13 cellular contexts compared by ENCODE assay signal in genomic region chr9:121984726-121985402, GRCh38.
DNase-seq lines count a peak whose midpoint lies in the region; ATAC-seq and TF ChIP-seq lines count a peak whose summit lies in the region.
"Had no signal": no experiment of that assay in that cellular context is flagged by ENCODE, and none has a peak within 500 bp of the region (broad histone marks: within the 10 kb centered on the region; RNA-seq: fewer than 3 reads in every experiment).

No MANE protein-coding gene starts in this region.

- TF ChIP-seq CTCF in RWPE2 (IDR thresholded peaks at IDR 0.05; ENCODE audit: poor library complexity, severe bottlenecking) (no peak), fibroblast of lung (conservative IDR thresholded peaks at IDR 0.05 in 1 of 2, IDR thresholded peaks at IDR 0.05 in 1 of 2; ENCODE audit: low read depth in 1 of 2, low read length in 2 of 2) (no peak), upper lobe of right lung (IDR thresholded peaks at IDR 0.05) (no peak)

- no peaks in the 10 kb centered on the region for H3K4me1 Mint-ChIP-seq in T-cell
- H3K4me1 Mint-ChIP-seq: neural crest cell had no signal

- no peak overlapping the region for H3K9ac ChIP-seq in fibroblast of lung (ENCODE audit: insufficient read depth, low read length)

- H3K27ac Mint-ChIP-seq in T-cell: no peak overlapping the region

- H3K4me2 ChIP-seq in fibroblast of lung (ENCODE audit: extremely low read depth, insufficient read depth, low read length): peak overlapping the region; percentile 52

- H3K27me3 ChIP-seq in RWPE2 (ENCODE audit: insufficient read depth, poor library complexity, severe bottlenecking): no peaks in the 10 kb centered on the region
- H3K27me3 ChIP-seq in fibroblast of lung (ENCODE audit: control insufficient read depth, insufficient read depth, low read length): no peaks in the 10 kb centered on the region
- H3K27me3 ChIP-seq in upper lobe of right lung: no peaks in the 10 kb centered on the region

- H4K20me1 ChIP-seq in fibroblast of lung (ENCODE audit: control insufficient read depth, extremely low read depth, insufficient read depth, low read length): no peaks in the 10 kb centered on the region

- H3K79me2 ChIP-seq in fibroblast of lung (ENCODE audit: control insufficient read depth, insufficient read depth, low read length): no peaks in the 10 kb centered on the region

- H3K36me3 ChIP-seq in RWPE2 (ENCODE audit: low read depth) (no peaks in the 10 kb centered on the region), fibroblast of lung (ENCODE audit: control insufficient read depth, insufficient read depth, low read length) (peaks cover 2% of the 10 kb centered on the region), upper lobe of right lung (peaks cover 8% of the 10 kb centered on the region)

- H3K27me3 Mint-ChIP-seq in T-cell: no peaks in the 10 kb centered on the region

- peak; percentile 41; the same call in 1 of the 3 replicates for ATAC-seq in RWPE2 (ENCODE audit: low read depth)
- no peak for ATAC-seq in T-cell (replicated peaks in 1 of 4)
- no peak for ATAC-seq in upper lobe of right lung
- ATAC-seq: esophagus mucosa had no signal

- H3K9me3 Mint-ChIP-seq in T-cell: peaks cover 14 to 18% (median 14%) of the 10 kb centered on the region in 3 donors

- H3K4me3 Mint-ChIP-seq in T-cell: no peak overlapping the region
- H3K4me3 Mint-ChIP-seq: neural crest cell had no signal

- H3K4me3 ChIP-seq in RWPE2 (ENCODE audit: severe bottlenecking) (no peak overlapping the region), fibroblast of lung (replicated peaks in 1 of 4; ENCODE audit: control extremely low read depth in 1 of 4, insufficient read depth in 1 of 4, low read depth in 3 of 4, low read length in 4 of 4) (no peak overlapping the region), upper lobe of right lung (no peak overlapping the region)

- CTCF ChIA-PET in T-cell (lab: Charles Lee): no interaction called here

- intact Hi-C loops in upper lobe of right lung (cut with DNase I): loop anchor here (10.0 kb wide), 1 partner anchor 440 kb away; no protein-coding TSS in a partner anchor

- H3K9me3 ChIP-seq in RWPE2 (ENCODE audit: severe bottlenecking) (no peaks in the 10 kb centered on the region), fibroblast of lung (ENCODE audit: control insufficient read depth, insufficient read depth, low read depth, low read length) (no peaks in the 10 kb centered on the region), upper lobe of right lung (no peaks in the 10 kb centered on the region)

- DNase-seq in AG20443 (ENCODE audit: low spot score) (peak; percentile 78), RWPE2 (ENCODE audit: low spot score) (no peak), fibroblast of lung (ENCODE audit: low read depth in 2 of 2) (peak; percentile 87 to 91), non-pigmented ciliary epithelial cell (ENCODE audit: low read depth) (peak; percentile 65), mucosa of gallbladder (ENCODE audit: low spot score) (no peak), T-cell (no peak), upper lobe of right lung (no peak)
- DNase-seq in stimulated activated naive CD4-positive, alpha-beta T cell (lab: John Stamatoyannopoulos, UW): no peak
- DNase-seq: NCI-H226; stimulated activated CD4-positive, alpha-beta T cell treated with anti-CD3 and anti-CD28 coated beads, Interleukin-15, amount 100 ng/mL, for 24 hours had no signal

- H3K27ac ChIP-seq in RWPE2 (ENCODE audit: poor library complexity, severe bottlenecking): no peak overlapping the region
- H3K27ac ChIP-seq in fibroblast of lung (ENCODE audit: insufficient read depth, low read length): peak overlapping the region; percentile 57
- no peak overlapping the region for H3K27ac ChIP-seq in upper lobe of right lung
- H3K27ac ChIP-seq: C4-2B had no signal

- H2AFZ ChIP-seq in fibroblast of lung (ENCODE audit: low read length): no peak overlapping the region

- no peaks in the 10 kb centered on the region for H3K4me1 ChIP-seq in RWPE2 (ENCODE audit: insufficient read depth, poor library complexity, severe bottlenecking)
- peaks cover 8% of the 10 kb centered on the region for H3K4me1 ChIP-seq in fibroblast of lung (ENCODE audit: control insufficient read depth, extremely low read depth, insufficient read depth, low read length)
- H3K4me1 ChIP-seq in upper lobe of right lung: no peaks in the 10 kb centered on the region

- H3K36me3 Mint-ChIP-seq in T-cell: peaks cover 48% of the 10 kb centered on the region

- POLR2A ChIA-PET in T-cell (lab: Charles Lee): no interaction called here

Comparison
In these comparisons a context has a peak if more than half of its experiments do, and no peak if none do; other contexts are left out.
1. DNase-seq: peak in AG20443 (single experiment), fibroblast of lung (2 of 2) and non-pigmented ciliary epithelial cell (single experiment); none in RWPE2 (single experiment), stimulated activated naive CD4-positive, alpha-beta T cell (0 of 6), mucosa of gallbladder (single experiment), T-cell (0 of 34) and upper lobe of right lung (single experiment).